Comparison of ENCODE assay signal across 8 cellular contexts in genomic region chrX:131728295-131729145, GRCh38.
DNase-seq lines count a peak whose midpoint lies in the region; ATAC-seq and TF ChIP-seq lines count a peak whose summit lies in the region.

No MANE protein-coding gene starts in this region.

- no peak overlapping the region for H3K27ac ChIP-seq in aorta (ENCODE audit: low read depth in 1 of 2, low read length in 2 of 2)

- no peaks in the 10 kb centered on the region for H3K36me3 ChIP-seq in aorta (ENCODE audit: control insufficient read depth in 1 of 2, insufficient read depth in 2 of 2, low read length in 1 of 2)

- H3K9me3 ChIP-seq in aorta (ENCODE audit: control insufficient read depth, low read length): no peaks in the 10 kb centered on the region

- ATAC-seq in aorta (ENCODE audit: low FRiP score) (peak; percentile 93), HG02623 (IDR thresholded peaks at IDR 0.05; ENCODE audit: unreplicated experiment) (no peak), HG02981 (IDR thresholded peaks at IDR 0.05; ENCODE audit: unreplicated experiment) (no peak)

- DNase-seq in stimulated activated CD8-positive, alpha-beta memory T cell treated with anti-CD3 and anti-CD28 coated beads, Interleukin-12 subunit alpha, Interleukin-12 subunit beta, amount 100 ng/mL, for 4 hours (ENCODE audit: low read depth): peak; percentile 48
- DNase-seq in stimulated activated CD8-positive, alpha-beta memory T cell treated with anti-CD3 and anti-CD28 coated beads, Interleukin-4, amount 100 ng/mL, for 48 hours: no peak
- DNase-seq in NCI-H748 treated with DMSO at 0.1 percent for 48 hours (lab: John Stamatoyannopoulos, UW): peak; percentile 45
- peak; percentile 88 for DNase-seq in fibroblast of mammary gland (ENCODE audit: low read depth)
- peak in 1 of 2 donors; percentile 79 for DNase-seq in aorta
- no peak for DNase-seq in globus pallidus (ENCODE audit: low spot score)

- H3K4me3 ChIP-seq in fibroblast of mammary gland (ENCODE audit: control insufficient read depth, low read depth, low read length) (peak overlapping the region; percentile 53), aorta (ENCODE audit: low read length in 2 of 2) (peak overlapping the region in 1 of 2 donors; percentile 19)

- 50 to 92% methylated on average over 19 of the region's 19 CpGs for WGBS in aorta, 2 donors

- no peaks in the 10 kb centered on the region for H3K4me1 ChIP-seq in aorta (ENCODE audit: control insufficient read depth in 1 of 2, insufficient read depth in 2 of 2, low read length in 2 of 2)

- intact Hi-C loops in aorta (cut with DNase I): no loop called here

- H3K27me3 ChIP-seq in aorta (ENCODE audit: control insufficient read depth in 1 of 2, insufficient read depth in 2 of 2, low read length in 1 of 2): no peaks in the 10 kb centered on the region

- peak; percentile 39 for TF ChIP-seq CTCF in fibroblast of mammary gland (conservative IDR thresholded peaks at IDR 0.05; ENCODE audit: control insufficient read depth, insufficient read depth, low read depth, low read length)

Comparison
In these comparisons a context has a peak if more than half of its experiments do, and no peak if none do; other contexts are left out.
1. DNase-seq: peak in stimulated activated CD8-positive, alpha-beta memory T cell treated with anti-CD3 and anti-CD28 coated beads, Interleukin-12 subunit alpha, Interleukin-12 subunit beta, amount 100 ng/mL, for 4 hours (single experiment), NCI-H748 treated with DMSO at 0.1 percent for 48 hours (single experiment) and fibroblast of mammary gland (single experiment); none in stimulated activated CD8-positive, alpha-beta memory T cell treated with anti-CD3 and anti-CD28 coated beads, Interleukin-4, amount 100 ng/mL, for 48 hours (single experiment) and globus pallidus (single experiment).